In genomic region chr2:102523647-102524046, GRCh38 we compare ENCODE assay signal across 1 cellular context.
TF ChIP-seq lines count a peak whose summit lies in the region.

No MANE protein-coding gene starts in this region.

TF ChIP-seq in K562, 482 proteins besides CTCF, POLR2A, EP300 and RAD21 (continued from another document):
- TF ChIP-seq, protein P1, sequence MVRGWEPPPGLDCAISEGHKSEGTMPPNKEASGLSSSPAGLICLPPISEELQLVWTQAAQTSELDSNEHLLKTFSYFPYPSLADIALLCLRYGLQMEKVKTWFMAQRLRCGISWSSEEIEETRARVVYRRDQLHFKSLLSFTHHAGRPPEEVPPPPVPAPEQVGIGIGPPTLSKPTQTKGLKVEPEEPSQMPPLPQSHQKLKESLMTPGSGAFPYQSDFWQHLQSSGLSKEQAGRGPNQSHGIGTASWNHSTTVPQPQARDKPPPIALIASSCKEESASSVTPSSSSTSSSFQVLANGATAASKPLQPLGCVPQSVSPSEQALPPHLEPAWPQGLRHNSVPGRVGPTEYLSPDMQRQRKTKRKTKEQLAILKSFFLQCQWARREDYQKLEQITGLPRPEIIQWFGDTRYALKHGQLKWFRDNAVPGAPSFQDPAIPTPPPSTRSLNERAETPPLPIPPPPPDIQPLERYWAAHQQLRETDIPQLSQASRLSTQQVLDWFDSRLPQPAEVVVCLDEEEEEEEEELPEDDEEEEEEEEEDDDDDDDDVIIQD (CRISPR knock-in tag; IDR thresholded peaks at IDR 0.05): no peak
- no peak for TF ChIP-seq ZBED1 (IDR thresholded peaks at IDR 0.05)
- TF ChIP-seq ZNF324 (CRISPR knock-in tag; IDR thresholded peaks at IDR 0.05): no peak
- no peak for TF ChIP-seq DNMT1 (IDR thresholded peaks at IDR 0.05)
- no peak for TF ChIP-seq ZNF232 (CRISPR knock-in tag; IDR thresholded peaks at IDR 0.05)
- no peak for TF ChIP-seq NONO (IDR thresholded peaks at IDR 0.05; ENCODE audit: low read depth in 2 of 2, low read length in 1 of 2)
TF ChIP-seq in K562: peak in this region for 1.
